Comparison of ENCODE assay signal across 21 cellular contexts in genomic region chr3:17674082-17674686, GRCh38.
"Had no signal": no experiment of that assay in that cellular context is flagged by ENCODE, and none has a peak within 500 bp of the region (broad histone marks: within the 10 kb centered on the region; RNA-seq: fewer than 3 reads in every experiment).

No MANE protein-coding gene starts in this region.

- ATAC-seq: activated CD8-positive, alpha-beta memory T cell treated with anti-CD3 and anti-CD28 coated beads, Interleukin-2, amount 10 ng/mL, durations not matched to agents 7 days and 5 days; activated CD8-positive, alpha-beta T cell treated with anti-CD3 and anti-CD28 coated beads, Interleukin-2, amount 10 ng/mL, durations not matched to agents 7 days and 5 days; body of pancreas had no signal

- H3K27ac ChIP-seq: ascending aorta, body of pancreas, SJSA1 had no signal

- H3K4me1 ChIP-seq: ascending aorta, SJSA1 had no signal

- H3K27me3 ChIP-seq: ascending aorta, body of pancreas, SJSA1 had no signal

- H3K4me3 ChIP-seq: ascending aorta, body of pancreas, SJSA1 had no signal

- H3K36me3 ChIP-seq: ascending aorta, SJSA1 had no signal

- FAIRE-seq: RCC 7860 had no signal

- H3K9me3 ChIP-seq: ascending aorta, body of pancreas, SJSA1 had no signal

- DNase-seq: activated CD4-positive, alpha-beta T cell treated with anti-CD3 and anti-CD28 coated beads for 48 hours; activated CD4-positive, alpha-beta T cell treated with anti-CD3 and anti-CD28 coated beads, Interleukin-2, amount 50 U/mL, for 4 hours; activated CD4-positive, CD25-positive, alpha-beta regulatory T cell treated with anti-CD3 and anti-CD28 coated beads, Interleukin-2, amount 50 U/mL, for 72 hours; activated CD8-positive, alpha-beta memory T cell treated with anti-CD3 and anti-CD28 coated beads, Interleukin-2, amount 10 ng/mL, durations not matched to agents 7 days and 5 days; activated CD8-positive, alpha-beta T cell treated with anti-CD3 and anti-CD28 coated beads, Interleukin-2, amount 10 ng/mL, durations not matched to agents 7 days and 5 days; activated effector memory CD4-positive, alpha-beta T cell treated with Interleukin-2 at 50 U/mL for 16 hours; activated naive CD4-positive, alpha-beta T cell; activated T-cell treated with anti-CD3 and anti-CD28 coated beads, Interleukin-2, amount 50 U/mL, for 24 hours; amniotic stem cell; body of pancreas; NCI-H1092; NCI-H1417; NCI-H1694; NCI-H2029; NCI-H2107; NCI-H345; NCI-H510A; SHP77 had no signal
